Comparison of ENCODE assay signal across 20 cellular contexts in the genomic region with DNA sequence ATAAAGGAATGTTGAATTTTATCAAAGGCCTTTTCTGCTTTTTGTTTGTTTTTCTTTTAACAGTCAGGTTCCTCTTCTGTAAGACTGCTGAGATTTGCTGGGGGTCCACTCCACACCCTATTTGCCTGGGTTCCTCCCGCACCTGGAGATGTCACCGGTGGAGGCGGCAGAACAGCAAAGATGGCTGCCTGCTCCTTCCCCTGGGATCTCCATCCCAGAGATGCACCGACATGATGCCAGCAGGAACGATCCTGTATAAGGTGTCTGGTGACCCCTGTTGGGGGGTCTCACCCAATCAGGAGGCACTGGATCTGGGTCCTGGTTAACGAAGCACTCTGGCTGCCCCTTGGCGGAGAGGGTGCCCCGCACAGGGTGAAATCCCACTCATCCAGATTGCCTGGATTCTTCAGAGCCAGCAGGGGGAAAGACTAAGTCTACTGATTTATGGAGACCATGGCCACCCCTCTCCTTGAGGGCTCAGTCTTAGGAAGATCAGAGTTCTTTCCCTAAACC.
DNase-seq lines count a peak whose midpoint lies in the region; ATAC-seq and TF ChIP-seq lines count a peak whose summit lies in the region.
"Had no signal": no experiment of that assay in that cellular context is flagged by ENCODE, and none has a peak within 500 bp of the region (broad histone marks: within the 10 kb centered on the region; RNA-seq: fewer than 3 reads in every experiment).

No MANE protein-coding gene starts in this region.

- H2BK12ac ChIP-seq in mesenchymal stem cell (ENCODE audit: low read length in 2 of 2), result no peak overlapping the region

- CTCF ChIA-PET in activated CD4-positive, alpha-beta memory T cell treated with anti-CD3 and anti-CD28 coated beads for 36 hours (lab: Charles Lee), result no interaction called here

- no peak overlapping the region; the same call in 1 of the 2 replicates for H3K9ac ChIP-seq in OCI-LY1 (ENCODE audit: low read length)
- no peak overlapping the region for H3K9ac ChIP-seq in mesenchymal stem cell (ENCODE audit: low read length)

- peak overlapping the region in 1 of 2 experiments; percentile 3 for H3K23ac ChIP-seq in mesenchymal stem cell (ENCODE audit: low read length in 2 of 2)

- no peak overlapping the region for H4K8ac ChIP-seq in mesenchymal stem cell (ENCODE audit: low read length)

- H2BK15ac ChIP-seq in mesenchymal stem cell (ENCODE audit: low read depth, poor library complexity, severe bottlenecking), result no peak overlapping the region

- H4K20me1 ChIP-seq in OCI-LY1 (ENCODE audit: insufficient read depth, low read length), result no peaks in the 10 kb centered on the region

- no peak overlapping the region for H3K4me3 ChIP-seq in OCI-LY1 (ENCODE audit: low read depth, low read length, poor library complexity, severe bottlenecking)
- no peak overlapping the region for H3K4me3 ChIP-seq in mesenchymal stem cell (ENCODE audit: insufficient read depth in 1 of 2, low read depth in 1 of 2, low read length in 2 of 2)
- H3K4me3 ChIP-seq: GM12878, HAP-1 had no signal

- H3K36me3 ChIP-seq in OCI-LY1 (ENCODE audit: insufficient read depth, low read length) (no peaks in the 10 kb centered on the region), mesenchymal stem cell (ENCODE audit: control insufficient read depth in 1 of 2, insufficient read depth in 2 of 2, low read depth in 1 of 2, low read length in 2 of 2) (no peaks in the 10 kb centered on the region)
- H3K36me3 ChIP-seq: BE2C, HAP-1 had no signal

- no peak overlapping the region for H3K14ac ChIP-seq in mesenchymal stem cell (ENCODE audit: low read length in 2 of 2)

- intact Hi-C loops in activated CD4-positive, alpha-beta memory T cell treated with anti-CD3 and anti-CD28 coated beads for 36 hours (cut with micrococcal nuclease), result no loop called here

- POLR2A ChIA-PET in activated CD4-positive, alpha-beta memory T cell treated with anti-CD3 and anti-CD28 coated beads for 36 hours (lab: Charles Lee), result no interaction called here

- H3K79me1 ChIP-seq in mesenchymal stem cell (replicated peaks; ENCODE audit: low read length, poor library complexity, severe bottlenecking), result no peaks in the 10 kb centered on the region

- WGBS in mesenchymal stem cell, result 97% methylated on average over 8 of the region's 8 CpGs

- H3K4ac ChIP-seq in mesenchymal stem cell (ENCODE audit: low read depth in 1 of 2, low read length in 2 of 2), result no peak overlapping the region

- H3K36me3 Mint-ChIP-seq in activated CD4-positive, alpha-beta memory T cell treated with anti-CD3 and anti-CD28 coated beads for 36 hours, result no peaks in the 10 kb centered on the region
- no peaks in the 10 kb centered on the region for H3K36me3 Mint-ChIP-seq in effector memory CD8-positive, alpha-beta T cell (ENCODE audit: insufficient read depth)
- H3K36me3 Mint-ChIP-seq: CD4-positive, CD25-positive, alpha-beta regulatory T cell; CD8-positive, alpha-beta memory T cell had no signal

- H3K27me3 ChIP-seq in OCI-LY1 (ENCODE audit: insufficient read depth, low read length) (no peaks in the 10 kb centered on the region), mesenchymal stem cell (ENCODE audit: control insufficient read depth in 1 of 2, insufficient read depth in 1 of 2, low read length in 2 of 2) (no peaks in the 10 kb centered on the region)
- H3K27me3 ChIP-seq: BE2C had no signal

- peaks cover 6% of the 10 kb centered on the region for H3K9me3 Mint-ChIP-seq in activated CD4-positive, alpha-beta memory T cell treated with anti-CD3 and anti-CD28 coated beads for 36 hours
- H3K9me3 Mint-ChIP-seq in effector memory CD8-positive, alpha-beta T cell, result peaks cover 0 to 7% of the 10 kb centered on the region in 2 donors

- no peak overlapping the region for H2BK5ac ChIP-seq in mesenchymal stem cell (ENCODE audit: low read depth, low read length, poor library complexity, severe bottlenecking)

- H3K4me1 ChIP-seq in OCI-LY1 (ENCODE audit: insufficient read depth, low read length, severe bottlenecking) (peaks cover 35% of the 10 kb centered on the region), mesenchymal stem cell (ENCODE audit: control insufficient read depth, insufficient read depth, low read depth, low read length) (no peaks in the 10 kb centered on the region)
- H3K4me1 ChIP-seq: HAP-1 had no signal

- H3K4me3 Mint-ChIP-seq in activated CD4-positive, alpha-beta memory T cell treated with anti-CD3 and anti-CD28 coated beads for 36 hours, result no peak overlapping the region
- H3K4me3 Mint-ChIP-seq in effector memory CD8-positive, alpha-beta T cell, result no peak overlapping the region
- H3K4me3 Mint-ChIP-seq: CD4-positive, CD25-positive, alpha-beta regulatory T cell; CD8-positive, alpha-beta memory T cell had no signal

- H3K4me2 ChIP-seq in OCI-LY1 (ENCODE audit: low read length) (no peak overlapping the region), mesenchymal stem cell (ENCODE audit: low read length, poor library complexity, severe bottlenecking) (no peak overlapping the region)

- no peaks in the 10 kb centered on the region for H3K4me1 Mint-ChIP-seq in activated CD4-positive, alpha-beta memory T cell treated with anti-CD3 and anti-CD28 coated beads for 36 hours (ENCODE audit: low read depth)
- no peaks in the 10 kb centered on the region for H3K4me1 Mint-ChIP-seq in effector memory CD8-positive, alpha-beta T cell (ENCODE audit: low read depth in 2 of 2)
- H3K4me1 Mint-ChIP-seq: CD4-positive, CD25-positive, alpha-beta regulatory T cell; CD8-positive, alpha-beta memory T cell had no signal

- no peaks in the 10 kb centered on the region for H3K9me2 ChIP-seq in OCI-LY1 (ENCODE audit: low read depth, low read length)

- H3K27me3 Mint-ChIP-seq in activated CD4-positive, alpha-beta memory T cell treated with anti-CD3 and anti-CD28 coated beads for 36 hours, result no peaks in the 10 kb centered on the region
- no peaks in the 10 kb centered on the region for H3K27me3 Mint-ChIP-seq in effector memory CD8-positive, alpha-beta T cell
- H3K27me3 Mint-ChIP-seq: CD4-positive, CD25-positive, alpha-beta regulatory T cell; CD8-positive, alpha-beta memory T cell had no signal

- ATAC-seq in omental fat pad (ENCODE audit: low FRiP score) (peak; percentile 54), GM21423 (IDR thresholded peaks at IDR 0.05; ENCODE audit: unreplicated experiment) (no peak)
- no peak for ATAC-seq in effector memory CD8-positive, alpha-beta T cell (replicated peaks)
- ATAC-seq: GM12878, HepG2 had no signal

- H3K9me3 ChIP-seq in OCI-LY1 (ENCODE audit: low read length) (peaks cover 4% of the 10 kb centered on the region; the same call in 1 of the 2 replicates), mesenchymal stem cell (ENCODE audit: control insufficient read depth, low read length) (peaks cover 5% of the 10 kb centered on the region)
- H3K9me3 ChIP-seq: BE2C, HAP-1 had no signal

- no peak overlapping the region for H2AK5ac ChIP-seq in mesenchymal stem cell (ENCODE audit: low read length, severe bottlenecking)

- H3K27ac Mint-ChIP-seq in activated CD4-positive, alpha-beta memory T cell treated with anti-CD3 and anti-CD28 coated beads for 36 hours, result no peak overlapping the region
- no peak overlapping the region for H3K27ac Mint-ChIP-seq in effector memory CD8-positive, alpha-beta T cell
- H3K27ac Mint-ChIP-seq: CD4-positive, CD25-positive, alpha-beta regulatory T cell; CD8-positive, alpha-beta memory T cell had no signal

- H3K18ac ChIP-seq in mesenchymal stem cell (ENCODE audit: low read depth in 1 of 2, low read length in 2 of 2), result no peak overlapping the region

- no peak overlapping the region for H2BK120ac ChIP-seq in mesenchymal stem cell (ENCODE audit: low read depth, low read length)

- no peaks in the 10 kb centered on the region for H3F3A ChIP-seq in OCI-LY1 (ENCODE audit: insufficient read depth, low read length)

- no peak for TF ChIP-seq CTCF in OCI-LY1 (IDR thresholded peaks at IDR 0.05; ENCODE audit: low read length)
- TF ChIP-seq CTCF in omental fat pad (IDR thresholded peaks at IDR 0.05), result no peak

- no peak for DNase-seq in mesenchymal stem cell
- no peak for DNase-seq in omental fat pad (ENCODE audit: low spot score)
- DNase-seq in activated CD4-positive, alpha-beta memory T cell treated with anti-CD3 and anti-CD28 coated beads for 36 hours, result no peak
- DNase-seq in activated CD4-positive, alpha-beta T cell treated with anti-CD3 and anti-CD28 coated beads for 4 hours, result no peak
- DNase-seq in effector memory CD8-positive, alpha-beta T cell, result no peak
- DNase-seq: ACHN; C1 segment of cervical spinal cord; CD4-positive, CD25-positive, alpha-beta regulatory T cell; COR-L47; DMS 273 treated with DMSO at 0.1 percent for 48 hours; DMS53; DND-41; EL had no signal

- H3K27ac ChIP-seq in OCI-LY1 (ENCODE audit: low read depth, low read length, poor library complexity, severe bottlenecking) (peak overlapping the region; percentile 61), mesenchymal stem cell (ENCODE audit: low read length, poor library complexity, severe bottlenecking) (no peak overlapping the region)

- H3K79me2 ChIP-seq in OCI-LY1 (ENCODE audit: insufficient read depth, low read length), result no peaks in the 10 kb centered on the region

- peak overlapping the region; percentile 50 for H4K91ac ChIP-seq in mesenchymal stem cell (ENCODE audit: low read length)

- H2AFZ ChIP-seq in OCI-LY1 (ENCODE audit: low read length) (no peak overlapping the region), mesenchymal stem cell (ENCODE audit: low read depth, low read length) (no peak overlapping the region)
